1 cellular context compared by ENCODE assay signal in genomic region chr9:114953917-114954316, GRCh38.
TF ChIP-seq lines count a peak whose summit lies in the region.

No MANE protein-coding gene starts in this region.

TF ChIP-seq in WTC11, 78 proteins besides CTCF, POLR2A, EP300 and RAD21 (continued from another document):
- no peak for TF ChIP-seq AR (CRISPR knock-in tag; IDR thresholded peaks at IDR 0.05)
- TF ChIP-seq HMGA2 (CRISPR knock-in tag; IDR thresholded peaks at IDR 0.05) = no peak
- no peak for TF ChIP-seq SOX15 (CRISPR knock-in tag; IDR thresholded peaks at IDR 0.05)
- TF ChIP-seq TEAD4 (CRISPR knock-in tag; IDR thresholded peaks at IDR 0.05) = no peak
- no peak for TF ChIP-seq ZBTB43 (CRISPR knock-in tag; IDR thresholded peaks at IDR 0.05)
- TF ChIP-seq CDX4 (CRISPR knock-in tag; IDR thresholded peaks at IDR 0.05; ENCODE audit: borderline replicate concordance) = no peak
- no peak for TF ChIP-seq SP1 (CRISPR knock-in tag; conservative IDR thresholded peaks at IDR 0.05)
- TF ChIP-seq ATF6 (CRISPR knock-in tag; IDR thresholded peaks at IDR 0.05) = no peak
- no peak for TF ChIP-seq ESRRA (CRISPR knock-in tag; IDR thresholded peaks at IDR 0.05; ENCODE audit: borderline replicate concordance)
TF ChIP-seq in WTC11: peak in this region for 0.
